ENCODE assay signal across 1 cellular context in the genomic region with DNA sequence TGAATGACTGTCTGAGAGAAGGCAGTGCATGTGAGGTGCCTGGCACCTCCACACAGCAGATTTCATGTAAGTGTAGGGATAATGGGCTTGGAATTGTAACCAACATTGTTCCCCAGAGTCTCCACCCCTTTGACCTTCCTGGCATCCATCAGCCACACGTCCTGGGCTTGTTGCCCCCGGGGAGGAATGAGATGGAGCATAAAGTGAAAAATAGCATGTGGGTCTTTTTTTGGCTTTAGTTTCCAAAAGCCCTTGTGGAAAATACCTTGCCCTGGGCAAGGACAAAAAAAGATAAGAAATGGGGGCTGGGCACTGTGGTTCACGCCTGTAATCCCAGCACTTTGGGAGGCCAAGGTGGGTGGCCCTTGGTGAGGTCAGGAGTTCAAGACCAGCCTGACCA.
TF ChIP-seq lines count a peak whose summit lies in the region.

No MANE protein-coding gene starts in this region.

TF ChIP-seq in H1, 55 proteins besides CTCF, POLR2A, EP300 and RAD21 (continued from another document):
- TF ChIP-seq CHD7 (IDR thresholded peaks at IDR 0.05; ENCODE audit: insufficient replicate concordance, low read length) (no peak), CREB1 (IDR thresholded peaks at IDR 0.05) (no peak), JUN (IDR thresholded peaks at IDR 0.05; ENCODE audit: low read depth, low read length) (no peak), HDAC6 (IDR thresholded peaks at IDR 0.05; ENCODE audit: low read depth, low read length) (no peak), RXRA (IDR thresholded peaks at IDR 0.05; ENCODE audit: insufficient read depth, low read depth, low read length) (no peak), TEAD4 (IDR thresholded peaks at IDR 0.05; ENCODE audit: low read depth, low read length) (no peak), TAF7 (optimal IDR thresholded peaks at IDR 0.05; ENCODE audit: borderline replicate concordance, low read depth, low read length) (no peak), KDM5A (IDR thresholded peaks at IDR 0.05; ENCODE audit: low read length) (no peak), EZH2 (IDR thresholded peaks at IDR 0.05; ENCODE audit: low read depth, low read length, severe bottlenecking) (no peak), POU5F1 (IDR thresholded peaks at IDR 0.05; ENCODE audit: low read depth, low read length) (no peak), JUND (IDR thresholded peaks at IDR 0.05; ENCODE audit: low read length) (no peak), RNF2 (IDR thresholded peaks at IDR 0.05; ENCODE audit: borderline replicate concordance, low read depth, low read length, missing control alignments, poor library complexity, severe bottlenecking) (no peak), HDAC2 (IDR thresholded peaks at IDR 0.05; ENCODE audit: borderline replicate concordance in 1 of 2, low read depth in 2 of 2, low read length in 2 of 2) (no peak), BCL11A (IDR thresholded peaks at IDR 0.05; ENCODE audit: low read depth in 2 of 2, low read length in 2 of 2) (no peak), POLR2AphosphoS5 (IDR thresholded peaks at IDR 0.05; ENCODE audit: low read depth, low read length) (no peak), NANOG (IDR thresholded peaks at IDR 0.05; ENCODE audit: insufficient read depth, low read depth, low read length, poor library complexity, severe bottlenecking) (no peak), EGR1 (IDR thresholded peaks at IDR 0.05; ENCODE audit: borderline replicate concordance, low read depth, low read length) (no peak)
- TF ChIP-seq, protein P1, sequence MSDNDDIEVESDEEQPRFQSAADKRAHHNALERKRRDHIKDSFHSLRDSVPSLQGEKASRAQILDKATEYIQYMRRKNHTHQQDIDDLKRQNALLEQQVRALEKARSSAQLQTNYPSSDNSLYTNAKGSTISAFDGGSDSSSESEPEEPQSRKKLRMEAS (IDR thresholded peaks at IDR 0.05), result no peak
